Comparison of ENCODE assay signal across 8 cellular contexts in the genomic region with DNA sequence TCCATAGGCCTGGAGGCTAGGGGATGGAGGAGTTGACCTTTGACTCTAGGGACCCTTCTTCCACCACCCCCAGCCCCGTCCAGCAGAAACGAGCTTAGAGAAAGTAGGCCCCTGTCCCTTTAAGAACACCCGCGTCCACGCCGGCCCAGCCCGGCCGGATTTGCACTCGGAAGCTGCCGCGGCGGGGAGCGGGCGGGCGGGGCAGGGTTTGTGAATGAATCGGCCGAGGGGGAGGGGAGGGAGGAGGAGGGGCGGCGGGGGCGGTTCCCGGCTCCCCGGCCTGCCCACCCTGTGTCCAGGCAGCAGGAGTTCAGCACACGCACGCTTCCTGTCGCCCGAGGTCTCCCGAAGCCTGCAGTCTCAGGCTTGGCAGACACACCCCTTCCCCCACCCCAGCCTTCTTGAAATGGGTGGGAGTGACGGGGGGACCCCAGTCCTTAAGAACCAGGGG. TPM values are rescaled to one million over a fixed set of nuclear protein-coding genes. Genes with fewer than 3 reads are reported as not detected.
DNase-seq lines count a peak whose midpoint lies in the region; ATAC-seq and TF ChIP-seq lines count a peak whose summit lies in the region.

No MANE protein-coding gene starts in this region.

- peak; percentile 57 for DNase-seq in NCI-H345 (lab: John Stamatoyannopoulos, UW)
- peak; percentile 19 for DNase-seq in dermis blood vessel endothelial cell
- DNase-seq in MM.1S = no peak
- DNase-seq in T-helper 1 cell = no peak
- no peak for DNase-seq in dedifferentiated amniotic fluid mesenchymal stem cell (ENCODE audit: extremely low spot score)

- WGBS in gastroesophageal sphincter (ENCODE audit: low coverage in 1 of 2), 2 donors = no CpG with 5 or more reads among the region's 28 CpGs

- H2AFZ ChIP-seq in neuron (ENCODE audit: low read depth, low read length) (no peak overlapping the region), MM.1S (ENCODE audit: low read length) (no peak overlapping the region)

- TF ChIP-seq EP300 in gastroesophageal sphincter (IDR thresholded peaks at IDR 0.05) = no peak

- TF ChIP-seq POLR2A in gastroesophageal sphincter (IDR thresholded peaks at IDR 0.05) = no peak

- H3K27ac ChIP-seq in MM.1S (ENCODE audit: low read length) (no peak overlapping the region), gastroesophageal sphincter (no peak overlapping the region)

- no peaks in the 10 kb centered on the region for H3F3A ChIP-seq in MM.1S (ENCODE audit: insufficient read depth, low read length)

- no peak for TF ChIP-seq CTCF in MM.1S (IDR thresholded peaks at IDR 0.05; ENCODE audit: low read length)
- no peak for TF ChIP-seq CTCF in gastroesophageal sphincter (IDR thresholded peaks at IDR 0.05)

- H3K79me2 ChIP-seq in MM.1S (ENCODE audit: low read length) = no peaks in the 10 kb centered on the region

- H3K9me2 ChIP-seq in MM.1S (replicated peaks; ENCODE audit: insufficient read depth, low read length) = no peaks in the 10 kb centered on the region

- ATAC-seq in gastroesophageal sphincter = no peak

- no peaks in the 10 kb centered on the region for H4K20me1 ChIP-seq in MM.1S (ENCODE audit: insufficient read depth, low read length)

- no peak overlapping the region for H3K4me2 ChIP-seq in MM.1S (ENCODE audit: low read depth, low read length)

- peaks cover 7% of the 10 kb centered on the region; the same call in 1 of the 2 replicates for H3K4me1 ChIP-seq in ES-I3 (ENCODE audit: insufficient read depth, low read length)
- H3K4me1 ChIP-seq in neuron (ENCODE audit: insufficient read depth, low read length) = peaks cover 24% of the 10 kb centered on the region
- H3K4me1 ChIP-seq in MM.1S (ENCODE audit: low read length) = no peaks in the 10 kb centered on the region
- H3K4me1 ChIP-seq in gastroesophageal sphincter = peaks cover 0 to 30% (median 18%) of the 10 kb centered on the region in 3 donors

- H3K9ac ChIP-seq in ES-I3 (ENCODE audit: low read depth, low read length) = peak overlapping the region; percentile 86
- H3K9ac ChIP-seq in MM.1S (ENCODE audit: low read length) = no peak overlapping the region

- H3K27me3 ChIP-seq in neuron (ENCODE audit: insufficient read depth, low read length) (no peaks in the 10 kb centered on the region), MM.1S (replicated peaks; ENCODE audit: insufficient read depth, low read length) (peaks cover 47% of the 10 kb centered on the region), gastroesophageal sphincter (peaks cover 100% of the 10 kb centered on the region)

- H3K9me3 ChIP-seq in ES-I3 (ENCODE audit: control insufficient read depth, insufficient read depth, low read length) = no peaks in the 10 kb centered on the region
- H3K9me3 ChIP-seq in neuron (ENCODE audit: low read length) = no peaks in the 10 kb centered on the region
- H3K9me3 ChIP-seq in MM.1S (replicated peaks; ENCODE audit: insufficient read depth, low read length) = no peaks in the 10 kb centered on the region
- H3K9me3 ChIP-seq in gastroesophageal sphincter = no peaks in the 10 kb centered on the region

- peak overlapping the region; percentile 87 for H3K4me3 ChIP-seq in neuron (ENCODE audit: low read length)
- H3K4me3 ChIP-seq in MM.1S (ENCODE audit: low read length) = no peak overlapping the region
- H3K4me3 ChIP-seq in gastroesophageal sphincter = peak overlapping the region in 1 of 2 donors; percentile 4

- H3K36me3 ChIP-seq in ES-I3 (ENCODE audit: insufficient read depth, low read length) (no peaks in the 10 kb centered on the region), neuron (ENCODE audit: insufficient read depth, low read length) (no peaks in the 10 kb centered on the region), MM.1S (replicated peaks; ENCODE audit: insufficient read depth, low read length) (no peaks in the 10 kb centered on the region), gastroesophageal sphincter (no peaks in the 10 kb centered on the region)

RNA-seq across cellular contexts. Expression of gene UNC13A, which starts 1.5 kb away (rescaled TPM):
- total RNA-seq in dermis blood vessel endothelial cell (under 0.01 and 0.09 TPM in 2 replicates), gastroesophageal sphincter (under 1 TPM; under 0.01 to 0.40 (median 0.15) TPM)

RNA-seq across cellular contexts. Expression of gene MAP1S, which starts 32.7 kb away (rescaled TPM):
- total RNA-seq in dermis blood vessel endothelial cell (47.8 and 81.4 TPM in 2 replicates), gastroesophageal sphincter (10 to 100 TPM; 18.8 to 47.3 (median 23.9) TPM)

Comparison
In these comparisons a context has a peak if more than half of its experiments do, and no peak if none do; other contexts are left out.
1. DNase-seq: peak in NCI-H345 (single experiment) and dermis blood vessel endothelial cell (single experiment); none in MM.1S (single experiment), T-helper 1 cell (0 of 5) and dedifferentiated amniotic fluid mesenchymal stem cell (single experiment).